Comparison of ENCODE assay signal across 14 cellular contexts in the genomic region with DNA sequence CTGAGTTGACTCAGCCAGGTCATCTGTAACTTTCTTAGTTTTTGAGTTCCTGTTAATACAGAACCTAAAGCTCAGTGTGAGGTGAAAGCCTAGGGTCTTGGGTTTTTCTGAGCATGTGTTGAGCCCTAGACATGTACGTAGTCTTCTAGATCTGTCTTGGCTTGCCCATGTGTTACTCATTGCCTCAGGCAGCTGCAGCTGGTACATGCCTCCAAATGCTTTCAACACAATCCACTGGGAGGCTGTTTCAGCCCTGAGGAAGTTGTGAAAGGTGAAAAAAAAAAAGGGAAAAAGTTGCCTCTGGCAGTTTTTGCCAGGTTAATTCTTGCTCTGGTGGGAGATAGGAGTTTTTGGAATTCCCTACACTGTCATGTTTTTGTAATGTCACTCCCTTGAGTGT. TPM values are rescaled to one million over a fixed set of nuclear protein-coding genes. Genes with fewer than 3 reads are reported as not detected.
DNase-seq lines count a peak whose midpoint lies in the region; ATAC-seq and TF ChIP-seq lines count a peak whose summit lies in the region.
"Had no signal": no experiment of that assay in that cellular context is flagged by ENCODE, and none has a peak within 500 bp of the region (broad histone marks: within the 10 kb centered on the region; RNA-seq: fewer than 3 reads in every experiment).

No MANE protein-coding gene starts in this region.

- peak overlapping the region in 1 of 3 experiments; percentile 53 for H3K4me3 Mint-ChIP-seq in nephron
- H3K4me3 Mint-ChIP-seq in stimulated activated naive B cell treated with anti-CD40 and anti-IgM and Interleukin-4, amounts not matched to agents 10 μg/mL and 1 μg/mL and 100 μg/mL, for 72 hours, result no peak overlapping the region
- H3K4me3 Mint-ChIP-seq: activated CD4-positive, alpha-beta memory T cell treated with anti-CD3 and anti-CD28 coated beads, Interleukin-2, amount 10 ng/mL, durations not matched to agents 7 days and 5 days; activated naive CD4-positive, alpha-beta T cell treated with anti-CD3 and anti-CD28 coated beads for 36 hours had no signal

- no peak overlapping the region for H3K4me3 ChIP-seq in epithelial cell of esophagus (ENCODE audit: low read length)
- no peak overlapping the region for H3K4me3 ChIP-seq in Karpas-422 (ENCODE audit: low read length)
- H3K4me3 ChIP-seq: esophagus squamous epithelium had no signal

- H3K4me1 ChIP-seq in Karpas-422 (ENCODE audit: low read length), result no peaks in the 10 kb centered on the region

- no peak overlapping the region for H2AFZ ChIP-seq in Karpas-422 (ENCODE audit: low read length)

- H3K9me3 ChIP-seq in Karpas-422 (ENCODE audit: low read length), result no peaks in the 10 kb centered on the region
- H3K9me3 ChIP-seq: esophagus squamous epithelium had no signal

- peaks cover 29% of the 10 kb centered on the region for H3K4me1 Mint-ChIP-seq in nephron
- no peaks in the 10 kb centered on the region for H3K4me1 Mint-ChIP-seq in stimulated activated naive B cell treated with anti-CD40 and anti-IgM and Interleukin-4, amounts not matched to agents 10 μg/mL and 1 μg/mL and 100 μg/mL, for 72 hours

- ATAC-seq in stimulated activated naive B cell treated with anti-CD40 and anti-IgM and Interleukin-4, amounts not matched to agents 10 μg/mL and 1 μg/mL and 100 μg/mL, for 72 hours (replicated peaks), result no peak

- no peaks in the 10 kb centered on the region for H3K9me2 ChIP-seq in Karpas-422 (replicated peaks; ENCODE audit: insufficient read depth, low read length)

- TF ChIP-seq CTCF in epithelial cell of esophagus (IDR thresholded peaks at IDR 0.05; ENCODE audit: insufficient read depth, low read depth, low read length, missing control alignments), result no peak
- no peak for TF ChIP-seq CTCF in nephron (IDR thresholded peaks at IDR 0.05; ENCODE audit: unreplicated experiment in 3 of 3)

- no peaks in the 10 kb centered on the region for H3K79me2 ChIP-seq in Karpas-422 (ENCODE audit: low read length)

- H3K9me3 Mint-ChIP-seq in nephron, result no peaks in the 10 kb centered on the region
- H3K9me3 Mint-ChIP-seq in stimulated activated naive B cell treated with anti-CD40 and anti-IgM and Interleukin-4, amounts not matched to agents 10 μg/mL and 1 μg/mL and 100 μg/mL, for 72 hours, result no peaks in the 10 kb centered on the region
- H3K9me3 Mint-ChIP-seq: activated CD4-positive, alpha-beta memory T cell treated with anti-CD3 and anti-CD28 coated beads, Interleukin-2, amount 10 ng/mL, durations not matched to agents 7 days and 5 days; activated naive CD4-positive, alpha-beta T cell treated with anti-CD3 and anti-CD28 coated beads for 36 hours had no signal

- H3K36me3 Mint-ChIP-seq in nephron (ENCODE audit: low read depth), result peaks cover 78% of the 10 kb centered on the region
- peaks cover 54 to 71% of the 10 kb centered on the region in 2 donors for H3K36me3 Mint-ChIP-seq in stimulated activated naive B cell treated with anti-CD40 and anti-IgM and Interleukin-4, amounts not matched to agents 10 μg/mL and 1 μg/mL and 100 μg/mL, for 72 hours

- H3K27ac Mint-ChIP-seq in nephron, result peak overlapping the region; percentile 64 to 94 (median 71)
- no peak overlapping the region for H3K27ac Mint-ChIP-seq in stimulated activated naive B cell treated with anti-CD40 and anti-IgM and Interleukin-4, amounts not matched to agents 10 μg/mL and 1 μg/mL and 100 μg/mL, for 72 hours
- H3K27ac Mint-ChIP-seq: activated CD4-positive, alpha-beta memory T cell treated with anti-CD3 and anti-CD28 coated beads, Interleukin-2, amount 10 ng/mL, durations not matched to agents 7 days and 5 days; activated naive CD4-positive, alpha-beta T cell treated with anti-CD3 and anti-CD28 coated beads for 36 hours had no signal

- DNase-seq in EH (ENCODE audit: low read depth) (peak; percentile 68), RPMI7951 (ENCODE audit: low read depth) (peak; percentile 52), epithelial cell of esophagus (ENCODE audit: low read depth) (peak; percentile 99), Karpas-422 (no peak), NCI-H187 treated with DMSO at 0.1 percent for 48 hours (lab: John Stamatoyannopoulos, UW) (no peak)
- DNase-seq in stimulated activated naive CD4-positive, alpha-beta T cell treated with Interleukin-2 at 50 U/mL for 16 hours (lab: John Stamatoyannopoulos, UW), result no peak
- no peak for DNase-seq in stimulated activated naive B cell treated with anti-CD40 and anti-IgM and Interleukin-4, amounts not matched to agents 10 μg/mL and 1 μg/mL and 100 μg/mL, for 72 hours
- DNase-seq: activated CD4-positive, alpha-beta memory T cell treated with anti-CD3 and anti-CD28 coated beads, Interleukin-2, amount 10 ng/mL, durations not matched to agents 7 days and 5 days; activated naive CD4-positive, alpha-beta T cell treated with anti-CD3 and anti-CD28 coated beads for 36 hours; esophagus squamous epithelium; NCI-H446 treated with DMSO at 0.1 percent for 48 hours; T-helper 9 cell had no signal

- no peak overlapping the region for H3K9ac ChIP-seq in Karpas-422 (ENCODE audit: low read length)

- no peaks in the 10 kb centered on the region for H3K27me3 ChIP-seq in Karpas-422 (ENCODE audit: low read length)
- H3K27me3 ChIP-seq: esophagus squamous epithelium had no signal

- H4K20me1 ChIP-seq in Karpas-422 (ENCODE audit: insufficient read depth, low read depth, low read length), result no peaks in the 10 kb centered on the region

- H3K27ac ChIP-seq in Karpas-422 (ENCODE audit: low read length), result no peak overlapping the region
- H3K27ac ChIP-seq: C4-2B, esophagus squamous epithelium had no signal

- H3K36me3 ChIP-seq in Karpas-422 (ENCODE audit: insufficient read depth, low read length), result peaks cover 12% of the 10 kb centered on the region; the same call in 1 of the 2 replicates

- H3K27me3 Mint-ChIP-seq in nephron (ENCODE audit: low read depth), result peaks cover 3% of the 10 kb centered on the region
- H3K27me3 Mint-ChIP-seq in stimulated activated naive B cell treated with anti-CD40 and anti-IgM and Interleukin-4, amounts not matched to agents 10 μg/mL and 1 μg/mL and 100 μg/mL, for 72 hours, result no peaks in the 10 kb centered on the region
- H3K27me3 Mint-ChIP-seq: activated CD4-positive, alpha-beta memory T cell treated with anti-CD3 and anti-CD28 coated beads, Interleukin-2, amount 10 ng/mL, durations not matched to agents 7 days and 5 days had no signal

- H3K4me2 ChIP-seq in Karpas-422 (ENCODE audit: low read depth, low read length, poor library complexity, severe bottlenecking), result no peak overlapping the region

RNA-seq across cellular contexts. Expression of gene FSCN1, which starts 54.2 kb away (rescaled TPM):
- total RNA-seq in RPMI7951 (2014; rRNA removed; shearing (Covaris generic)), result 78.6 and 103 TPM in 2 replicates
- 5.4 and 10.6 TPM in 2 replicates for total RNA-seq in Karpas-422 (2014; rRNA removed; shearing (Covaris generic); ENCODE audit: low replicate concordance)

Comparison
In these comparisons a context has a peak if more than half of its experiments do, and no peak if none do; other contexts are left out.
1. DNase-seq: peak in EH (single experiment), RPMI7951 (single experiment) and epithelial cell of esophagus (single experiment); none in stimulated activated naive CD4-positive, alpha-beta T cell treated with Interleukin-2 at 50 U/mL for 16 hours (single experiment), Karpas-422 (single experiment), stimulated activated naive B cell treated with anti-CD40 and anti-IgM and Interleukin-4, amounts not matched to agents 10 μg/mL and 1 μg/mL and 100 μg/mL, for 72 hours (single experiment) and NCI-H187 treated with DMSO at 0.1 percent for 48 hours (single experiment).